23 cellular contexts compared by ENCODE assay signal in the genomic region with DNA sequence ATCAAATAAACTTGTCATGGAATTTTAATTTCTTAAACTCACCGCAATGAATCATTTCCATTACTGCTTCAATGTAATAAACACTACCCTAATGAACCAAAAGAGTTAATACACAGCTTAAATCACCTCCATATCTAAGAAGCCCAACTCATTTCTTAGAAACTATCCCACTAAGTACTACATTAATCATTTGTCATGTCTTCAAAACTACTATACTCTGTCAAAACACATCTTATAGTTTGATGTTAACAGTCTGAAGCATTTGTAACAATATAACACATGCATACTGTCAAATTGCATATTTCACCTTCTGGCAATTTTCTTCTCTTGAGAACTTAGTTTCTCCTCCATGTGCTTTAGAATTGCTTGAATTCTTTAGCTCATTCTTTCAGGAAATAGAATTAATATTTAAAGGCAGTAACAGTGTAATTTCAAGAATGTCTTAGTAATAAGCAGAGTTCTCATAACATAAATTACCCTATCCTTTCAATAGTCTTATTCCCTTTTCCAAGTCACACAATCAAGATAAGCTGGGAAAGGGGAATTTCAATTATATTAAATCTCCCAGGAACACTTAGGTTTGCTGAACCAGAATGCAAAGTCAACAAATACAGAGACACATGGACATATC.
"Had no signal": no experiment of that assay in that cellular context is flagged by ENCODE, and none has a peak within 500 bp of the region (broad histone marks: within the 10 kb centered on the region; RNA-seq: fewer than 3 reads in every experiment).

No MANE protein-coding gene starts in this region.

- H3K36me3 ChIP-seq: brain microvascular endothelial cell had no signal

- H3K27me3 ChIP-seq: brain microvascular endothelial cell had no signal

- DNase-seq: activated CD4-positive, alpha-beta memory T cell treated with anti-CD3 and anti-CD28 coated beads for 36 hours; activated CD4-positive, alpha-beta T cell treated with anti-CD3 and anti-CD28 coated beads, Interleukin-2, amount 10 ng/mL, durations not matched to agents 7 days and 5 days; activated CD4-positive, CD25-positive, alpha-beta regulatory T cell; activated CD8-positive, alpha-beta memory T cell treated with anti-CD3 and anti-CD28 coated beads for 24 hours; activated gamma-delta T cell; activated naive CD4-positive, alpha-beta T cell treated with anti-CD3 and anti-CD28 coated beads for 36 hours; activated T-cell treated with anti-CD3 and anti-CD28 coated beads, Interleukin-2, amount 50 U/mL, for 4 hours; brain microvascular endothelial cell; cerebellar nuclear complex; MM.1S; NCI-H1105; NCI-H1436; NCI-H1694 treated with DMSO at 0.1 percent for 48 hours; NCI-H2081; NCI-H510A treated with DMSO at 0.1 percent for 48 hours; PC-3; SHP77; T-cell; T-helper 2 cell; T1000 had no signal

- H3K27ac ChIP-seq: brain microvascular endothelial cell, VCaP had no signal

- FAIRE-seq: RCC 7860, TTC549 had no signal

- ATAC-seq: activated T-cell treated with anti-CD3 and anti-CD28 coated beads, Interleukin-2, amount 50 U/mL, for 4 hours; PC-3; T-cell had no signal
